ENCODE assay signal across 17 cellular contexts in genomic region chr1:208857471-208857870, GRCh38.
A peak's percentile ranks its signal among the peaks of the same experiment; 100 is the strongest.
DNase-seq lines count a peak whose midpoint lies in the region; ATAC-seq and TF ChIP-seq lines count a peak whose summit lies in the region.
"Had no signal": no experiment of that assay in that cellular context is flagged by ENCODE, and none has a peak within 500 bp of the region (broad histone marks: within the 10 kb centered on the region; RNA-seq: fewer than 3 reads in every experiment).

No MANE protein-coding gene starts in this region.

- intact Hi-C loops in left lung (cut with DNase I), result no loop called here

- TF ChIP-seq CTCF in WERI-Rb-1 (IDR thresholded peaks at IDR 0.05; ENCODE audit: low read depth, low read length) (no peak), epithelial cell of esophagus (IDR thresholded peaks at IDR 0.05; ENCODE audit: insufficient read depth, low read depth, low read length, missing control alignments) (no peak), osteoblast (IDR thresholded peaks at IDR 0.05; ENCODE audit: extremely low read depth, low read depth, low read length) (no peak), left lung (IDR thresholded peaks at IDR 0.05) (no peak)

- no peaks in the 10 kb centered on the region for H3K27me3 Mint-ChIP-seq in activated CD4-positive, alpha-beta memory T cell treated with anti-CD3 and anti-CD28 coated beads, Interleukin-2, amount 10 ng/mL, durations not matched to agents 7 days and 5 days

- no peak overlapping the region for H3K4me2 ChIP-seq in osteoblast (ENCODE audit: insufficient read depth, low read length)

- H3K9me3 ChIP-seq in WERI-Rb-1 (ENCODE audit: severe bottlenecking) (peaks cover 6% of the 10 kb centered on the region), osteoblast (ENCODE audit: low read depth, low read length) (no peaks in the 10 kb centered on the region), left lung (no peaks in the 10 kb centered on the region)

- no peak overlapping the region for H2AFZ ChIP-seq in osteoblast (ENCODE audit: low read length)
- H2AFZ ChIP-seq: GM23248 had no signal

- H3K27ac ChIP-seq in WERI-Rb-1 (peak overlapping the region; percentile 19), osteoblast (ENCODE audit: low read depth, low read length) (no peak overlapping the region), left lung (no peak overlapping the region)
- H3K27ac ChIP-seq: GM23248 had no signal

- H3K4me1 ChIP-seq in osteoblast (ENCODE audit: insufficient read depth, low read length) (no peaks in the 10 kb centered on the region), left lung (no peaks in the 10 kb centered on the region)

- H3K79me2 ChIP-seq in osteoblast (ENCODE audit: insufficient read depth, low read length), result no peaks in the 10 kb centered on the region

- H3K36me3 Mint-ChIP-seq in stimulated activated effector memory CD8-positive, alpha-beta T cell treated with anti-CD3 and anti-CD28 coated beads, Interleukin-12 subunit alpha, Interleukin-12 subunit beta, amount 100 ng/mL, for 72 hours, result no peaks in the 10 kb centered on the region
- no peaks in the 10 kb centered on the region for H3K36me3 Mint-ChIP-seq in activated CD4-positive, alpha-beta memory T cell treated with anti-CD3 and anti-CD28 coated beads, Interleukin-2, amount 10 ng/mL, durations not matched to agents 7 days and 5 days (ENCODE audit: low read depth)
- H3K36me3 Mint-ChIP-seq: CD4-positive, alpha-beta memory T cell had no signal

- no peaks in the 10 kb centered on the region for H4K20me1 ChIP-seq in osteoblast (ENCODE audit: insufficient read depth, low read length)

- H3K27me3 ChIP-seq in WERI-Rb-1 (ENCODE audit: insufficient read depth, low read depth, severe bottlenecking) (no peaks in the 10 kb centered on the region), osteoblast (ENCODE audit: insufficient read depth, low read length) (no peaks in the 10 kb centered on the region), left lung (no peaks in the 10 kb centered on the region)

- H3K36me3 ChIP-seq in WERI-Rb-1, result no peaks in the 10 kb centered on the region
- H3K36me3 ChIP-seq in osteoblast (ENCODE audit: insufficient read depth, low read length), result no peaks in the 10 kb centered on the region
- no peaks in the 10 kb centered on the region for H3K36me3 ChIP-seq in left lung

- POLR2A ChIA-PET in activated CD4-positive, alpha-beta memory T cell treated with anti-CD3 and anti-CD28 coated beads, Interleukin-2, amount 10 ng/mL, durations not matched to agents 7 days and 5 days (lab: Charles Lee), result no interaction called here

- CTCF ChIA-PET in activated CD4-positive, alpha-beta memory T cell treated with anti-CD3 and anti-CD28 coated beads, Interleukin-2, amount 10 ng/mL, durations not matched to agents 7 days and 5 days (lab: Charles Lee), result no interaction called here

- ATAC-seq in stimulated activated effector memory CD8-positive, alpha-beta T cell treated with anti-CD3 and anti-CD28 coated beads, Interleukin-12 subunit alpha, Interleukin-12 subunit beta, amount 100 ng/mL, for 72 hours, result no peak
- ATAC-seq in GM21381 (IDR thresholded peaks at IDR 0.05; ENCODE audit: unreplicated experiment), result no peak
- ATAC-seq in left lung, result no peak

- H3K4me3 ChIP-seq in WERI-Rb-1 (ENCODE audit: low read depth, low read length) (no peak overlapping the region), epithelial cell of esophagus (ENCODE audit: low read length) (no peak overlapping the region), osteoblast (ENCODE audit: insufficient read depth, low read length) (no peak overlapping the region), left lung (no peak overlapping the region)
- H3K4me3 ChIP-seq: GM23248 had no signal

- no peak overlapping the region for H3K4me3 Mint-ChIP-seq in stimulated activated effector memory CD8-positive, alpha-beta T cell treated with anti-CD3 and anti-CD28 coated beads, Interleukin-12 subunit alpha, Interleukin-12 subunit beta, amount 100 ng/mL, for 72 hours
- no peak overlapping the region for H3K4me3 Mint-ChIP-seq in activated CD4-positive, alpha-beta memory T cell treated with anti-CD3 and anti-CD28 coated beads, Interleukin-2, amount 10 ng/mL, durations not matched to agents 7 days and 5 days
- H3K4me3 Mint-ChIP-seq: CD4-positive, alpha-beta memory T cell had no signal

- DNase-seq in LHCN-M2 (ENCODE audit: low read depth), result peak; percentile 17
- no peak for DNase-seq in WERI-Rb-1
- DNase-seq in epithelial cell of esophagus (ENCODE audit: low read depth), result peak; percentile 74
- DNase-seq in osteoblast (ENCODE audit: insufficient read length, low spot score, missing footprints), result peak; percentile 10
- DNase-seq in stimulated activated effector memory CD8-positive, alpha-beta T cell treated with anti-CD3 and anti-CD28 coated beads, Interleukin-12 subunit alpha, Interleukin-12 subunit beta, amount 100 ng/mL, for 72 hours (ENCODE audit: low spot score in 2 of 2), result no peak
- no peak for DNase-seq in activated CD4-positive, alpha-beta memory T cell treated with anti-CD3 and anti-CD28 coated beads, Interleukin-2, amount 10 ng/mL, durations not matched to agents 7 days and 5 days
- no peak for DNase-seq in left lung
- DNase-seq: C1 segment of cervical spinal cord; Calu3; CD4-positive, alpha-beta memory T cell; COR-L47; DMS79; GF-D8; GM23248; H7; HCEC 1CT had no signal

- H3K4me1 Mint-ChIP-seq in stimulated activated effector memory CD8-positive, alpha-beta T cell treated with anti-CD3 and anti-CD28 coated beads, Interleukin-12 subunit alpha, Interleukin-12 subunit beta, amount 100 ng/mL, for 72 hours, result no peaks in the 10 kb centered on the region
- H3K4me1 Mint-ChIP-seq in activated CD4-positive, alpha-beta memory T cell treated with anti-CD3 and anti-CD28 coated beads, Interleukin-2, amount 10 ng/mL, durations not matched to agents 7 days and 5 days, result no peaks in the 10 kb centered on the region
- H3K4me1 Mint-ChIP-seq: CD4-positive, alpha-beta memory T cell had no signal

- no peaks in the 10 kb centered on the region for H3K9me3 Mint-ChIP-seq in stimulated activated effector memory CD8-positive, alpha-beta T cell treated with anti-CD3 and anti-CD28 coated beads, Interleukin-12 subunit alpha, Interleukin-12 subunit beta, amount 100 ng/mL, for 72 hours
- H3K9me3 Mint-ChIP-seq in activated CD4-positive, alpha-beta memory T cell treated with anti-CD3 and anti-CD28 coated beads, Interleukin-2, amount 10 ng/mL, durations not matched to agents 7 days and 5 days, result no peaks in the 10 kb centered on the region

- no peak overlapping the region for H3K27ac Mint-ChIP-seq in stimulated activated effector memory CD8-positive, alpha-beta T cell treated with anti-CD3 and anti-CD28 coated beads, Interleukin-12 subunit alpha, Interleukin-12 subunit beta, amount 100 ng/mL, for 72 hours
- no peak overlapping the region for H3K27ac Mint-ChIP-seq in activated CD4-positive, alpha-beta memory T cell treated with anti-CD3 and anti-CD28 coated beads, Interleukin-2, amount 10 ng/mL, durations not matched to agents 7 days and 5 days

Comparison
In these comparisons a context has a peak if more than half of its experiments do, and no peak if none do; other contexts are left out.
1. DNase-seq: peak in LHCN-M2 (single experiment), epithelial cell of esophagus (single experiment) and osteoblast (single experiment); none in WERI-Rb-1 (single experiment), stimulated activated effector memory CD8-positive, alpha-beta T cell treated with anti-CD3 and anti-CD28 coated beads, Interleukin-12 subunit alpha, Interleukin-12 subunit beta, amount 100 ng/mL, for 72 hours (0 of 2), activated CD4-positive, alpha-beta memory T cell treated with anti-CD3 and anti-CD28 coated beads, Interleukin-2, amount 10 ng/mL, durations not matched to agents 7 days and 5 days (single experiment) and left lung (0 of 2).